ENCODE assay signal across 8 cellular contexts in genomic region chr2:9206991-9207640, GRCh38. TPM values are rescaled to one million over a fixed set of nuclear protein-coding genes. Genes with fewer than 3 reads are reported as not detected.
DNase-seq lines count a peak whose midpoint lies in the region; ATAC-seq and TF ChIP-seq lines count a peak whose summit lies in the region.

No MANE protein-coding gene starts in this region.

- H3K9me3 Mint-ChIP-seq in MCF 10A (ENCODE audit: unreplicated experiment), result no peaks in the 10 kb centered on the region
- no peaks in the 10 kb centered on the region for H3K9me3 Mint-ChIP-seq in stimulated activated naive CD8-positive, alpha-beta T cell treated with anti-CD3 and anti-CD28 coated beads, Interleukin-15, Interleukin-2, amounts not matched to agents 100 ng/mL and 50 ng/mL, for 24 hours

- DNase-seq in A673 (ENCODE audit: low spot score), result peak; percentile 44
- DNase-seq in Jurkat, Clone E6-1 (ENCODE audit: low read depth, low spot score), result no peak
- DNase-seq in MCF 10A (ENCODE audit: unreplicated experiment), result peak; percentile 34
- DNase-seq in kidney epithelial cell (ENCODE audit: low read depth), result no peak
- DNase-seq in NCI-H1436 (lab: John Stamatoyannopoulos, UW), result no peak

- no peaks in the 10 kb centered on the region for H3K27me3 Mint-ChIP-seq in MCF 10A (ENCODE audit: insufficient read depth, unreplicated experiment)
- H3K27me3 Mint-ChIP-seq in stimulated activated naive CD8-positive, alpha-beta T cell treated with anti-CD3 and anti-CD28 coated beads, Interleukin-15, Interleukin-2, amounts not matched to agents 100 ng/mL and 50 ng/mL, for 24 hours, result peaks cover 62% of the 10 kb centered on the region

- intact Hi-C loops in A673 (cut with micrococcal nuclease; ENCODE audit: unreplicated experiment) (loop anchor here (1.0 to 5.0 kb wide), 2 partner anchors 55 to 126 kb away; no protein-coding TSS in a partner anchor), MCF 10A (cut with micrococcal nuclease) (loop anchor here (1.0 to 5.0 kb wide), 4 partner anchors 45 to 126 kb away; no protein-coding TSS in a partner anchor)

- ATAC-seq in GM18498 (IDR thresholded peaks at IDR 0.05; ENCODE audit: unreplicated experiment), result peak; percentile 30
- ATAC-seq in HG03108 (IDR thresholded peaks at IDR 0.05; ENCODE audit: unreplicated experiment), result no peak

- peak overlapping the region; percentile 86 for H3K27ac ChIP-seq in A673 (ENCODE audit: low read depth, low read length, poor library complexity, severe bottlenecking)

- H3K4me1 ChIP-seq in A673 (ENCODE audit: insufficient read depth, low read length, poor library complexity, severe bottlenecking), result peaks cover 33% of the 10 kb centered on the region

- TF ChIP-seq CTCF in A673 (conservative IDR thresholded peaks at IDR 0.05; ENCODE audit: low read depth, low read length), result no peak
- no peak for TF ChIP-seq CTCF in MCF 10A (IDR thresholded peaks at IDR 0.05; ENCODE audit: unreplicated experiment)
- no peak for TF ChIP-seq CTCF in kidney epithelial cell (IDR thresholded peaks at IDR 0.05; ENCODE audit: insufficient read depth, low read length, poor library complexity, severe bottlenecking)

- H3K4me1 Mint-ChIP-seq in MCF 10A (ENCODE audit: insufficient read depth, unreplicated experiment), result peaks cover 10% of the 10 kb centered on the region
- no peaks in the 10 kb centered on the region for H3K4me1 Mint-ChIP-seq in stimulated activated naive CD8-positive, alpha-beta T cell treated with anti-CD3 and anti-CD28 coated beads, Interleukin-15, Interleukin-2, amounts not matched to agents 100 ng/mL and 50 ng/mL, for 24 hours (ENCODE audit: low read depth)

- peak overlapping the region; percentile 81 for H3K4me3 Mint-ChIP-seq in MCF 10A (ENCODE audit: unreplicated experiment)
- H3K4me3 Mint-ChIP-seq in stimulated activated naive CD8-positive, alpha-beta T cell treated with anti-CD3 and anti-CD28 coated beads, Interleukin-15, Interleukin-2, amounts not matched to agents 100 ng/mL and 50 ng/mL, for 24 hours, result peak overlapping the region; percentile 49

- H3K27ac Mint-ChIP-seq in MCF 10A (ENCODE audit: low read depth, unreplicated experiment), result peak overlapping the region; percentile 69
- H3K27ac Mint-ChIP-seq in stimulated activated naive CD8-positive, alpha-beta T cell treated with anti-CD3 and anti-CD28 coated beads, Interleukin-15, Interleukin-2, amounts not matched to agents 100 ng/mL and 50 ng/mL, for 24 hours, result no peak overlapping the region

- no TSS peak for BruUV-seq in A673 (replicated peaks; lab: Mats Ljungman, UMichigan)
- BruUV-seq in MCF 10A (replicated peaks; lab: Mats Ljungman, UMichigan), result no TSS peak

- CTCF ChIA-PET in A673 (lab: Charles Lee), result no interaction called here
- CTCF ChIA-PET in MCF 10A (lab: Yijun Ruan, JAX), result interaction anchor here (1.0 to 5.1 kb wide), 3 partner anchors 26 to 125 kb away, joined by 3 to 54 read pairs (median 25); no protein-coding TSS in a partner anchor

- H3K36me3 ChIP-seq in A673 (ENCODE audit: insufficient read depth, low read length, poor library complexity, severe bottlenecking) (no peaks in the 10 kb centered on the region), kidney epithelial cell (ENCODE audit: control insufficient read depth, insufficient read depth, low read length) (no peaks in the 10 kb centered on the region)

- no peaks in the 10 kb centered on the region for H3K9me3 ChIP-seq in A673 (ENCODE audit: low read depth, low read length, poor library complexity, severe bottlenecking)

- H3K27me3 ChIP-seq in A673 (replicated peaks; ENCODE audit: insufficient read depth, low read depth, low read length, poor library complexity), result no peaks in the 10 kb centered on the region
- no peaks in the 10 kb centered on the region for H3K27me3 ChIP-seq in kidney epithelial cell (ENCODE audit: control insufficient read depth, insufficient read depth, low read length)

- H3K36me3 Mint-ChIP-seq in MCF 10A (ENCODE audit: insufficient read depth, unreplicated experiment), result peaks cover 22% of the 10 kb centered on the region
- no peaks in the 10 kb centered on the region for H3K36me3 Mint-ChIP-seq in stimulated activated naive CD8-positive, alpha-beta T cell treated with anti-CD3 and anti-CD28 coated beads, Interleukin-15, Interleukin-2, amounts not matched to agents 100 ng/mL and 50 ng/mL, for 24 hours (ENCODE audit: low read depth)

- POLR2A ChIA-PET in A673 (lab: Charles Lee; ENCODE audit: low non-redundant PET), result no interaction called here
- POLR2A ChIA-PET in MCF 10A (lab: Yijun Ruan, JAX), result interaction anchor here (0.7 to 6.9 kb wide), 19 partner anchors 8 to 216 kb away, joined by 3 to 66 read pairs (median 4); partner anchors contain the start of gene ITGB1BP1

- peak overlapping the region; percentile 97 for H3K4me3 ChIP-seq in A673 (ENCODE audit: low read depth, low read length, poor library complexity, severe bottlenecking)
- H3K4me3 ChIP-seq in Jurkat, Clone E6-1 (ENCODE audit: low read length), result peak overlapping the region; percentile 60
- H3K4me3 ChIP-seq in kidney epithelial cell (ENCODE audit: low read depth, low read length), result peak overlapping the region; percentile 97

RNA-seq across cellular contexts. Expression of gene ASAP2, which starts 0.5 kb away (rescaled TPM):
- 45.1 and 46.8 TPM in 2 replicates for total RNA-seq in A673 (2021)
- 5.6 TPM for polyA plus RNA-seq in Jurkat, Clone E6-1 (2012; ENCODE audit: insufficient read depth, insufficient read length)
- 80.8 and 89.5 TPM in 2 replicates for total RNA-seq in MCF 10A (2022)
- total RNA-seq in kidney epithelial cell, result 38.1 and 42.2 TPM in 2 replicates

Comparison
In these comparisons a context has a peak if more than half of its experiments do, and no peak if none do; other contexts are left out.
1. DNase-seq: peak in A673 (single experiment) and MCF 10A (single experiment); none in Jurkat, Clone E6-1 (single experiment), kidney epithelial cell (single experiment) and NCI-H1436 (single experiment).
2. Peak in every context shown above with its lines, with median percentiles within 50 percentile points of each other: H3K4me3 ChIP-seq.